30 cellular contexts compared by ENCODE assay signal in the genomic region with DNA sequence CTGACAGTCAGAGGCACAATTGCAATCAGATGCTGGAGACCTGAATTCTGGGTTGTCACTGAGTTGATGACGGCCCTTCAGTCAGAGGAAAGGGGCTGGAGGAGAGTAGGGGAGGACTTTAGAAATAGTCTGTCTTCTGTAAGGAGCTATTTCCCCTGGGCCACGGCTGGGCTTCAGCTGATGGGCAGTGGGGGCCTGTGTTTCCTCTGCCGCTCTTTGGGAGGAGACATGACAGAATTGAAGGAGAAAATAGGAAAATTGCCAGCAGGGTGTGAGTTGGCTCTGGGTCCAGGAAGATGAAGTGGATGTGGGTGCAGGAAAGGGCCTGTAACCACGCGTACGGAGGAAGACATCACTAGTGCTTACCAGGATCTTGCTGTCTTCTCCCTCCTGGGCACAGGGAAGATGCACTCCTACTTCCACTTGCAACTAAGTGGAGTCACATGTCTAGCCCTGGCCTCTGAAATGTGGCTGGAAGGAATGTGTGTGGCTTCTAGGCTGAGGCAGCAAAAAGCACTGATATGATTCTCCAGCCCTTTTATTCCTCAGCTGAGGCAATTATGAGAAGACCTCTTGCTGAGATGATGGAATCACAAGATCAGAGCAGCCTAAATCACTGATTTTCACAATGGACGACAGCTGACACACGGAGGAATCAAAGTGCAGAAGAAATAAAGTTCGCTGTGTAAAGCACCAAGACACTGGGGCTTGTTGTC.
"Had no signal": no experiment of that assay in that cellular context is flagged by ENCODE, and none has a peak within 500 bp of the region (broad histone marks: within the 10 kb centered on the region; RNA-seq: fewer than 3 reads in every experiment).

No MANE protein-coding gene starts in this region.

- H3K36me3 Mint-ChIP-seq: naive thymus-derived CD8-positive, alpha-beta T cell; stimulated activated effector memory CD8-positive, alpha-beta T cell treated with anti-CD3 and anti-CD28 coated beads, Interleukin-12 subunit alpha, Interleukin-12 subunit beta, amount 100 ng/mL, for 72 hours had no signal

- H3K4me1 Mint-ChIP-seq: activated B cell treated with CpG ODN at 0.5 μM for 24 hours; activated T-helper 17 cell treated with anti-CD3 and anti-CD28 coated beads, Interleukin-2, amount 50 U/mL, for 72 hours; stimulated activated effector memory CD8-positive, alpha-beta T cell treated with anti-CD3 and anti-CD28 coated beads, Interleukin-12 subunit alpha, Interleukin-12 subunit beta, amount 100 ng/mL, for 72 hours had no signal

- H3K4me3 ChIP-seq: breast epithelium, coronary artery, heart right ventricle, pancreas, prostate gland, skin epidermis, thyroid gland, upper lobe of left lung had no signal

- H3K27ac Mint-ChIP-seq: activated B cell treated with CpG ODN at 0.5 μM for 24 hours; activated CD8-positive, alpha-beta T cell treated with anti-CD3 and anti-CD28 coated beads for 36 hours; activated T-helper 17 cell treated with anti-CD3 and anti-CD28 coated beads, Interleukin-2, amount 50 U/mL, for 72 hours; effector memory CD8-positive, alpha-beta T cell; naive thymus-derived CD8-positive, alpha-beta T cell; stimulated activated effector memory CD8-positive, alpha-beta T cell treated with anti-CD3 and anti-CD28 coated beads, Interleukin-12 subunit alpha, Interleukin-12 subunit beta, amount 100 ng/mL, for 72 hours; stimulated activated naive CD8-positive, alpha-beta T cell treated with anti-CD3 and anti-CD28 coated beads, Interleukin-15, Interleukin-2, amounts not matched to agents 100 ng/mL and 50 ng/mL, for 24 hours; T-helper 2 cell treated with Interferon-gamma antibody and Interleukin-4, amounts not matched to agents 5 μg/mL and 100 μg/mL, for 36 hours had no signal

- H3K27ac ChIP-seq: breast epithelium, coronary artery, heart right ventricle, neutrophil, pancreas, prostate gland, skin epidermis, thyroid gland, upper lobe of left lung had no signal

- DNase-seq: activated B cell treated with CpG ODN at 0.5 μM for 24 hours; activated CD4-positive, alpha-beta T cell treated with anti-CD3 and anti-CD28 coated beads, Interleukin-2, amount 50 U/mL, for 1 hour; activated CD8-positive, alpha-beta T cell treated with anti-CD3 and anti-CD28 coated beads for 36 hours; activated gamma-delta T cell treated with Interleukin-2 at 50 U/mL for 16 hours; activated naive CD4-positive, alpha-beta T cell treated with anti-CD3 and anti-CD28 coated beads, Interleukin-2, amount 50 U/mL, for 16 hours; activated T-cell treated with anti-CD3 and anti-CD28 coated beads, Interleukin-2, amount 50 U/mL, for 4 hours; amniotic stem cell; effector memory CD8-positive, alpha-beta T cell; foreskin fibroblast; heart right ventricle; midbrain; naive thymus-derived CD8-positive, alpha-beta T cell; pancreas; retina; stimulated activated CD4-positive, alpha-beta T cell treated with anti-CD3 and anti-CD28 coated beads, Interleukin-12 subunit alpha, Interleukin-12 subunit beta, amount 100 ng/mL, for 4 hours; stimulated activated CD4-positive, alpha-beta T cell treated with anti-CD3 and anti-CD28 coated beads, Interleukin-4, amount 100 ng/mL, for 24 hours; substantia nigra; T-helper 1 cell; thyroid gland; upper lobe of left lung had no signal

- H3K36me3 ChIP-seq: breast epithelium, heart right ventricle, neutrophil, pancreas, prostate gland, thyroid gland, upper lobe of left lung had no signal

- H3K4me3 Mint-ChIP-seq: activated B cell treated with CpG ODN at 0.5 μM for 24 hours; activated CD8-positive, alpha-beta T cell treated with anti-CD3 and anti-CD28 coated beads for 36 hours; activated T-cell treated with anti-CD3 and anti-CD28 coated beads, Interleukin-2, amount 50 U/mL, for 4 hours; activated T-helper 17 cell treated with anti-CD3 and anti-CD28 coated beads, Interleukin-2, amount 50 U/mL, for 72 hours; effector memory CD8-positive, alpha-beta T cell; naive thymus-derived CD8-positive, alpha-beta T cell; stimulated activated effector memory CD8-positive, alpha-beta T cell treated with anti-CD3 and anti-CD28 coated beads, Interleukin-12 subunit alpha, Interleukin-12 subunit beta, amount 100 ng/mL, for 72 hours; stimulated activated naive CD8-positive, alpha-beta T cell treated with anti-CD3 and anti-CD28 coated beads, Interleukin-15, Interleukin-2, amounts not matched to agents 100 ng/mL and 50 ng/mL, for 24 hours; T-helper 2 cell treated with Interferon-gamma antibody and Interleukin-4, amounts not matched to agents 5 μg/mL and 100 μg/mL, for 36 hours had no signal

- H3K4me1 ChIP-seq: breast epithelium, heart right ventricle, pancreas, prostate gland, thyroid gland, upper lobe of left lung had no signal

- H3K9me3 Mint-ChIP-seq: activated B cell treated with CpG ODN at 0.5 μM for 24 hours; activated CD8-positive, alpha-beta T cell treated with anti-CD3 and anti-CD28 coated beads for 36 hours; activated T-cell treated with anti-CD3 and anti-CD28 coated beads, Interleukin-2, amount 50 U/mL, for 4 hours; activated T-helper 17 cell treated with anti-CD3 and anti-CD28 coated beads, Interleukin-2, amount 50 U/mL, for 72 hours; effector memory CD8-positive, alpha-beta T cell; stimulated activated effector memory CD8-positive, alpha-beta T cell treated with anti-CD3 and anti-CD28 coated beads, Interleukin-12 subunit alpha, Interleukin-12 subunit beta, amount 100 ng/mL, for 72 hours; stimulated activated naive CD8-positive, alpha-beta T cell treated with anti-CD3 and anti-CD28 coated beads, Interleukin-15, Interleukin-2, amounts not matched to agents 100 ng/mL and 50 ng/mL, for 24 hours; T-helper 2 cell treated with Interferon-gamma antibody and Interleukin-4, amounts not matched to agents 5 μg/mL and 100 μg/mL, for 36 hours had no signal

- H3K9me3 ChIP-seq: breast epithelium, heart right ventricle, neutrophil, pancreas, prostate gland, thyroid gland, upper lobe of left lung had no signal

- ATAC-seq: activated CD8-positive, alpha-beta T cell treated with anti-CD3 and anti-CD28 coated beads for 36 hours; activated T-cell treated with anti-CD3 and anti-CD28 coated beads, Interleukin-2, amount 50 U/mL, for 4 hours; activated T-helper 17 cell treated with anti-CD3 and anti-CD28 coated beads, Interleukin-2, amount 50 U/mL, for 72 hours; effector memory CD8-positive, alpha-beta T cell; heart right ventricle; naive thymus-derived CD8-positive, alpha-beta T cell; pancreas; sciatic nerve had no signal

- H3K27me3 ChIP-seq: pancreas, thyroid gland, upper lobe of left lung had no signal
